1 cellular context compared by ENCODE assay signal in the genomic region with DNA sequence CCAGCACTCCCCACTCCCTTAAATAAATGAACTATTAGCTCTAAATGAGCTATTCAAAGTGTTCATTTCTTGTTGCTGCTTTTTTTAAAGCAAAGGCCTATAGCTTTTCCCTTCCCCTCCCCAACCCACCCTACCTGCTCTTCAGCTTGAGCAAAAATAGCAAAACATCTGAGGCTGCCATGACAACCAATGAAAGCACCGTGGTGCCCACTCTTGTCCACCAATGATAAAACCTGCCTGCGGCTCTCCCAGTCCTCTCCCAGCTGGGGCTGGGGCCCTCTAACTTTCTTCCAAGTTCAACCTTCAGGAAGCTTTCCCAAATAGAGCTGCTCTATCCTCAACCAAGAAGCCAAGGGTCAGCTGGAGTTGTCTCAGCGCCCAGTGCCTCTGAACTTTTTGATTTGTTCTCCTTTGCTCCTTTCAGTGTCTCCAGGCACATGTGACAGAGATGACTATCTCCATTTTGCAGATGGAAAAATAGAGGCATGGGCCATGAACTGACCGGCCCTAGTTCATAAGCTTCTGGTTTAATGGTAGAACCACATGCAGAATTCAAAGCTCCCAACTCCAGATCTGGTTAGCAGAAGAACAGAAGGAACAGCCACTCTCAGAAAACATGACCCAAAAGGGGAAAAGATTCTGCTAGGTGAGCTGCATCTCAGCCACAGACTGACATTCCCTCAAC.
TF ChIP-seq lines count a peak whose summit lies in the region.

No MANE protein-coding gene starts in this region.

TF ChIP-seq in IMR-90, 13 proteins besides CTCF, POLR2A, EP300 and RAD21:
- TF ChIP-seq NFE2L2 (IDR thresholded peaks at IDR 0.05; ENCODE audit: low read depth, low read length) (no peak), RFX5 (IDR thresholded peaks at IDR 0.05; ENCODE audit: low read depth, low read length) (no peak), MAZ (IDR thresholded peaks at IDR 0.05; ENCODE audit: borderline replicate concordance, low read depth, low read length) (no peak), BHLHE40 (IDR thresholded peaks at IDR 0.05; ENCODE audit: low read depth, low read length) (no peak), SMC3 (IDR thresholded peaks at IDR 0.05; ENCODE audit: low read depth, low read length) (no peak), RCOR1 (IDR thresholded peaks at IDR 0.05; ENCODE audit: insufficient replicate concordance, low read length) (no peak), CHD1 (IDR thresholded peaks at IDR 0.05; ENCODE audit: low read depth, low read length) (no peak), MAFK (IDR thresholded peaks at IDR 0.05; ENCODE audit: low read depth, low read length) (no peak), MXI1 (IDR thresholded peaks at IDR 0.05; ENCODE audit: borderline replicate concordance, low read depth, low read length) (no peak)
- TF ChIP-seq, protein P1, sequence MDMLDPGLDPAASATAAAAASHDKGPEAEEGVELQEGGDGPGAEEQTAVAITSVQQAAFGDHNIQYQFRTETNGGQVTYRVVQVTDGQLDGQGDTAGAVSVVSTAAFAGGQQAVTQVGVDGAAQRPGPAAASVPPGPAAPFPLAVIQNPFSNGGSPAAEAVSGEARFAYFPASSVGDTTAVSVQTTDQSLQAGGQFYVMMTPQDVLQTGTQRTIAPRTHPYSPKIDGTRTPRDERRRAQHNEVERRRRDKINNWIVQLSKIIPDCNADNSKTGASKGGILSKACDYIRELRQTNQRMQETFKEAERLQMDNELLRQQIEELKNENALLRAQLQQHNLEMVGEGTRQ (IDR thresholded peaks at IDR 0.05; ENCODE audit: low read depth, low read length): no peak
